ENCODE assay signal across 13 cellular contexts in the genomic region with DNA sequence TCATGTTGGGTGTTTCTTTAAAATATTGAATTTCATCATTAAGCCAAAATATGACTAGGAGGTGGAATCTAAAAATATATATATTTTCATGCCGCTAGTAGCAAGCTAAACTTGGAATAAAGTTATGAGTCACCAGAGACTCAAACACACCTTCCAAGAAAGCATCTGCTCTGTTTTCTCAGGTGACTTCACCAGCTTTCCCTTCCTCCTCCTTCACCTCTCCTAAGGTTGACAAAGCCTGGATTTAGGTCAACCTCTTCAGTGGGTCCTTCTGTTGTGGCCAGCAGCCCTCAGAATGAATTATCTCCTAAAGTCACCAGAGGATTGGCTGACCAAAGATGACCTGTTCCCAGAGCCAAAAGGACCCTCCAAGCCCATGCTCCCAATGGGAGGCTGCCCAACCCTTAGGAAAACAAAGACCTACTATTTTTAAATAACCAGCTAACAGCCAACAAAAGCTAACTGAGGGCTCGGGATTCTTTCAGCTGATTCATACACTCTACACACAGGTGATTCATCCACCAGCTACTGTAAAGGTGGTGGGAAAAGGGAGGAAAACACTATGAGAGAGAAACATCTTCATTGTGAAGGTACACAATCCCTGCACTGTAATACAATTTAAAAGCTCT.
DNase-seq lines count a peak whose midpoint lies in the region; ATAC-seq and TF ChIP-seq lines count a peak whose summit lies in the region.
"Had no signal": no experiment of that assay in that cellular context is flagged by ENCODE, and none has a peak within 500 bp of the region (broad histone marks: within the 10 kb centered on the region; RNA-seq: fewer than 3 reads in every experiment).

No MANE protein-coding gene starts in this region.

- H3K79me2 ChIP-seq in HCT116 (ENCODE audit: insufficient read depth, low read length) (no peaks in the 10 kb centered on the region), OCI-LY3 (ENCODE audit: low read length) (no peaks in the 10 kb centered on the region)

- TF ChIP-seq POLR2A in HCT116 (IDR thresholded peaks at IDR 0.05; ENCODE audit: borderline replicate concordance, extremely low read depth, insufficient read depth, insufficient read length) = no peak

- CTCF ChIA-PET in HCT116 (lab: Charles Lee) = interaction anchor here (0.9 to 1.3 kb wide), 2 partner anchors 114 to 123 kb away, joined by 4 to 5 read pairs; a partner anchor contains a TSS

- H3K9ac ChIP-seq in HCT116 (ENCODE audit: low read length) (0 out of 2 replicates have a peak overlapping the region, but pooled peaks have one; percentile 13), OCI-LY3 (ENCODE audit: low read length) (peak overlapping the region; percentile 5; the same call in 1 of the 2 replicates)

- POLR2A ChIA-PET in HCT116 (lab: Charles Lee) = interaction anchor here (0.5 kb wide), 1 partner anchor 102 kb away, joined by 3 read pairs; no protein-coding TSS in a partner anchor

- H3K4me2 ChIP-seq in HCT116 (ENCODE audit: low read length) (peak overlapping the region; percentile 76), OCI-LY3 (ENCODE audit: low read length) (peak overlapping the region; percentile 73)

- TF ChIP-seq CTCF in HCT116 (IDR thresholded peaks at IDR 0.05 in 2 of 3, conservative IDR thresholded peaks at IDR 0.05 in 1 of 3; ENCODE audit: borderline replicate concordance in 1 of 3, insufficient read depth in 1 of 3, low read depth in 2 of 3, low read length in 2 of 3) (no peak), OCI-LY3 (IDR thresholded peaks at IDR 0.05; ENCODE audit: low read depth, low read length) (no peak), psoas muscle (IDR thresholded peaks at IDR 0.05) (no peak)

- intact Hi-C loops in HCT116 (cut with micrococcal nuclease) (no loop called here), psoas muscle (cut with DNase I) (no loop called here)

- no peak overlapping the region for H2AFZ ChIP-seq in HCT116 (ENCODE audit: low read depth, low read length, poor library complexity, severe bottlenecking)
- 0 out of 2 replicates have a peak overlapping the region, but pooled peaks have one; percentile 24 for H2AFZ ChIP-seq in OCI-LY3 (ENCODE audit: low read depth, low read length)

- no TSS peak for BruUV-seq in HCT116 (replicated peaks; lab: Mats Ljungman, UMichigan)

- no peaks in the 10 kb centered on the region for H4K20me1 ChIP-seq in HCT116 (ENCODE audit: insufficient read depth)
- H4K20me1 ChIP-seq in OCI-LY3 (ENCODE audit: insufficient read depth, low read length) = no peaks in the 10 kb centered on the region

- ATAC-seq in HCT116 (peak; percentile 93), psoas muscle (peak in 3 of 4 donors; percentile 25 to 56 (median 37)), GM21529 (IDR thresholded peaks at IDR 0.05; ENCODE audit: unreplicated experiment) (no peak)
- ATAC-seq: SK-N-SH treated with all-trans-retinoic acid at 6 μM for 48 hours had no signal

- H3K4me1 ChIP-seq in HCT116 (ENCODE audit: control insufficient read depth in 1 of 2, insufficient read depth in 2 of 2, low read length in 2 of 2) = peaks cover 22 to 42% of the 10 kb centered on the region in 2 experiments
- H3K4me1 ChIP-seq in OCI-LY3 (ENCODE audit: low read length) = peaks cover 44% of the 10 kb centered on the region
- H3K4me1 ChIP-seq in psoas muscle = peaks cover 14% of the 10 kb centered on the region

- H3K9me2 ChIP-seq in HCT116 (ENCODE audit: insufficient read depth) = no peaks in the 10 kb centered on the region

- H3K36me3 ChIP-seq in HCT116 (ENCODE audit: control insufficient read depth in 1 of 2, insufficient read depth in 2 of 2, low read length in 2 of 2) = no peaks in the 10 kb centered on the region
- H3K36me3 ChIP-seq in OCI-LY3 (replicated peaks; ENCODE audit: low read depth, low read length) = no peaks in the 10 kb centered on the region
- no peaks in the 10 kb centered on the region for H3K36me3 ChIP-seq in psoas muscle (ENCODE audit: insufficient read depth in 1 of 2, low read depth in 1 of 2)
- H3K36me3 ChIP-seq: MG63 had no signal

- no peaks in the 10 kb centered on the region for H3K27me3 ChIP-seq in HCT116 (ENCODE audit: insufficient read depth, low read length)
- H3K27me3 ChIP-seq in OCI-LY3 (ENCODE audit: low read depth, low read length) = 0 out of 2 replicates have a peak, but pooled peaks cover 5% of the 10 kb centered on the region
- no peaks in the 10 kb centered on the region for H3K27me3 ChIP-seq in psoas muscle (ENCODE audit: insufficient read depth in 3 of 3, low read length in 2 of 3)
- H3K27me3 ChIP-seq: MG63 had no signal

- H3K27ac ChIP-seq in HCT116 (ENCODE audit: low read depth, low read length) (peak overlapping the region; percentile 27; the same call in 1 of the 2 replicates), OCI-LY3 (ENCODE audit: low read length) (peak overlapping the region; percentile 22; the same call in 1 of the 2 replicates), epithelial cell of prostate (peak overlapping the region; percentile 90), psoas muscle (no peak overlapping the region)

- DNase-seq in HCT116 (ENCODE audit: low read depth, low spot score) = peak; percentile 78
- DNase-seq in epithelial cell of prostate (ENCODE audit: low read depth, low spot score) = peak; percentile 84
- DNase-seq in psoas muscle = no peak
- no peak for DNase-seq in central memory CD4-positive, alpha-beta T cell
- DNase-seq in SKM-1 (lab: John Stamatoyannopoulos, UW; ENCODE audit: unreplicated experiment) = no peak
- no peak for DNase-seq in stimulated activated CD8-positive, alpha-beta memory T cell treated with anti-CD3 and anti-CD28 coated beads, Interleukin-4, amount 100 ng/mL, for 48 hours
- DNase-seq: activated CD4-positive, alpha-beta T cell treated with anti-CD3 and anti-CD28 coated beads, Interleukin-2, amount 50 U/mL, for 48 hours; COR-L47; MG63; retina had no signal

- TF ChIP-seq RAD21 in HCT116 (IDR thresholded peaks at IDR 0.05; ENCODE audit: low read depth) = 0 out of 2 replicates have a peak, but pooled peaks have one; percentile 17

- WGBS in psoas muscle, 3 donors = 24 to 26% (median 26%) methylated on average over 2 of the region's 2 CpGs

- no peaks in the 10 kb centered on the region for H3K9me3 ChIP-seq in HCT116 (ENCODE audit: control insufficient read depth in 1 of 2, insufficient read depth in 1 of 2, low read depth in 1 of 2, low read length in 2 of 2)
- no peaks in the 10 kb centered on the region for H3K9me3 ChIP-seq in OCI-LY3 (ENCODE audit: insufficient read depth, low read length)
- H3K9me3 ChIP-seq in psoas muscle = no peaks in the 10 kb centered on the region
- H3K9me3 ChIP-seq: MG63 had no signal

- H3K4me3 ChIP-seq in HCT116 (replicated peaks in 1 of 2; ENCODE audit: low read depth in 1 of 2, low read length in 2 of 2) (peak overlapping the region; percentile 8 to 35; a peak in 3 of 4 replicates), OCI-LY3 (ENCODE audit: low read length) (peak overlapping the region; percentile 48), psoas muscle (no peak overlapping the region)
- H3K4me3 ChIP-seq: MG63 had no signal

- RAD21 ChIA-PET in HCT116 (lab: Charles Lee; ENCODE audit: low non-redundant PET in 1 of 2, low total read pairs in 2 of 2, uncharacterized antibody in 2 of 2, unreplicated experiment in 2 of 2) = interaction anchor here in 1 of 2 experiments (1.3 kb wide), 1 partner anchor 123 kb away, joined by 3 read pairs; no protein-coding TSS in a partner anchor

TF ChIP-seq in HCT116, 20 proteins besides CTCF, POLR2A, EP300 and RAD21:
- TF ChIP-seq FOSL1 (IDR thresholded peaks at IDR 0.05; ENCODE audit: low read depth) (peak; percentile 87), JUND (IDR thresholded peaks at IDR 0.05) (peak; percentile 84), SP1 (IDR thresholded peaks at IDR 0.05; ENCODE audit: low read depth) (peak; percentile 72), EGR1 (IDR thresholded peaks at IDR 0.05; ENCODE audit: low read depth) (no peak), YY1 (IDR thresholded peaks at IDR 0.05; ENCODE audit: extremely low read depth, insufficient replicate concordance, low read depth, low read length) (no peak), TCF7L2 (IDR thresholded peaks at IDR 0.05; ENCODE audit: borderline replicate concordance, extremely low read depth, insufficient read depth, insufficient read length) (no peak), SRF (IDR thresholded peaks at IDR 0.05; ENCODE audit: low read depth) (peak; percentile 36; the same call in 1 of the 2 replicates), POLR2AphosphoS5 (IDR thresholded peaks at IDR 0.05; ENCODE audit: low read depth, low read length) (0 out of 2 replicates have a peak, but pooled peaks have one; percentile 22), SIN3A (IDR thresholded peaks at IDR 0.05; ENCODE audit: low read depth) (0 out of 2 replicates have a peak, but pooled peaks have one; percentile 35)
- TF ChIP-seq, protein P1, sequence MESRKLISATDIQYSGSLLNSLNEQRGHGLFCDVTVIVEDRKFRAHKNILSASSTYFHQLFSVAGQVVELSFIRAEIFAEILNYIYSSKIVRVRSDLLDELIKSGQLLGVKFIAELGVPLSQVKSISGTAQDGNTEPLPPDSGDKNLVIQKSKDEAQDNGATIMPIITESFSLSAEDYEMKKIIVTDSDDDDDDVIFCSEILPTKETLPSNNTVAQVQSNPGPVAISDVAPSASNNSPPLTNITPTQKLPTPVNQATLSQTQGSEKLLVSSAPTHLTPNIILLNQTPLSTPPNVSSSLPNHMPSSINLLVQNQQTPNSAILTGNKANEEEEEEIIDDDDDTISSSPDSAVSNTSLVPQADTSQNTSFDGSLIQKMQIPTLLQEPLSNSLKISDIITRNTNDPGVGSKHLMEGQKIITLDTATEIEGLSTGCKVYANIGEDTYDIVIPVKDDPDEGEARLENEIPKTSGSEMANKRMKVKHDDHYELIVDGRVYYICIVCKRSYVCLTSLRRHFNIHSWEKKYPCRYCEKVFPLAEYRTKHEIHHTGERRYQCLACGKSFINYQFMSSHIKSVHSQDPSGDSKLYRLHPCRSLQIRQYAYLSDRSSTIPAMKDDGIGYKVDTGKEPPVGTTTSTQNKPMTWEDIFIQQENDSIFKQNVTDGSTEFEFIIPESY (IDR thresholded peaks at IDR 0.05; ENCODE audit: extremely low read depth, insufficient replicate concordance, low read length) = no peak
- TF ChIP-seq, protein P2, sequence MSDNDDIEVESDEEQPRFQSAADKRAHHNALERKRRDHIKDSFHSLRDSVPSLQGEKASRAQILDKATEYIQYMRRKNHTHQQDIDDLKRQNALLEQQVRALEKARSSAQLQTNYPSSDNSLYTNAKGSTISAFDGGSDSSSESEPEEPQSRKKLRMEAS (IDR thresholded peaks at IDR 0.05) = peak; percentile 38; the same call in 1 of the 2 replicates

Comparison
In these comparisons a context has a peak if more than half of its experiments do, and no peak if none do; other contexts are left out.
1. DNase-seq: peak in HCT116 (single experiment) and epithelial cell of prostate (single experiment); none in psoas muscle (0 of 2), central memory CD4-positive, alpha-beta T cell (single experiment), SKM-1 (single experiment) and stimulated activated CD8-positive, alpha-beta memory T cell treated with anti-CD3 and anti-CD28 coated beads, Interleukin-4, amount 100 ng/mL, for 48 hours (single experiment).